Comparison of ENCODE assay signal across 24 cellular contexts in the genomic region with DNA sequence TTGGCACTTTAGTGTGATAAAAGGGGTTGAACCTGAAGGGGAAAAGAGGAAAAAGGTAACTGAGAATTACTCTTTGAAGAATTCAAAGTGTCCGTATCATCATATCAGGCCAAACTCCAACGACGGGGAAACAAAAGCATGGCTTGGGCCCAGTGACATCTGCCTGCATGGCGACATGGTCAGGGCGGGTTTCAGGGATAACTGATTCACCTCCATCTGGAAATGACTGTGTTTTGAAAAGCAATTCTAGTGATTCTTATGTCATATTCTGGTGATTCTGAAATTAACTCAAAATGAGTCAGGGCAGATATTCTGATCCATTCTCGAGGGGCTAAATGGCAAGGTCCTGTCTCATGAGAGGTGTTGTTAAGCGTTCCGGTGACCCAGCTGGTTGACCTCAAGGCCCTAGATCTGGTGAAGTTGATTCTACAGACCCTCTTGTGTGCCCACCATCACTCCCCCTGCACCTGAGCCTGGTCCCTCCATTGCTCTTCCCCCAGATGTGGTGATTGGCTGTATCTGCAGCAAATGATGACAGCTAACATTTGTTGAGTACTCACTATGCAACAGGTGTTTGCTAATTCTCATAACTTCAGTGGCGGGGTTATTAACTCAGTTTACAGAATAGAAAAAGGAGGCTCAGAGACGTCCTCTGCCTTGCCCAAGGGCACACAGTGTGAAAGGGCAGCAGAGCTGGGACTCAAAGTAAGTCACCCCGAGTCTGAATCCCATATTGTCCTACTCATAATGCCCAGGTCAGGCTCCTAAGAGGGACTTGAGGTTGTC.
"Had no signal": no experiment of that assay in that cellular context is flagged by ENCODE, and none has a peak within 500 bp of the region (broad histone marks: within the 10 kb centered on the region; RNA-seq: fewer than 3 reads in every experiment).

No MANE protein-coding gene starts in this region.

- H3K36me3 Mint-ChIP-seq: activated naive CD4-positive, alpha-beta T cell treated with anti-CD3 and anti-CD28 coated beads, Interleukin-2, amount 50 U/mL, for 24 hours; brain; WTC11 had no signal

- H3K9me3 Mint-ChIP-seq: activated naive CD4-positive, alpha-beta T cell treated with anti-CD3 and anti-CD28 coated beads, Interleukin-2, amount 50 U/mL, for 24 hours; activated T-cell treated with anti-CD3 and anti-CD28 coated beads, Interleukin-2, amount 50 U/mL, for 4 hours; central memory CD8-positive, alpha-beta T cell; WTC11 had no signal

- H3K27me3 Mint-ChIP-seq: activated naive CD4-positive, alpha-beta T cell treated with anti-CD3 and anti-CD28 coated beads, Interleukin-2, amount 50 U/mL, for 24 hours; central memory CD8-positive, alpha-beta T cell; T-helper 17 cell had no signal

- H3K27ac Mint-ChIP-seq: activated naive CD4-positive, alpha-beta T cell treated with anti-CD3 and anti-CD28 coated beads, Interleukin-2, amount 50 U/mL, for 24 hours; brain; T-helper 17 cell; WTC11 had no signal

- DNase-seq: activated CD4-positive, alpha-beta T cell treated with anti-CD3 and anti-CD28 coated beads, Interleukin-2, amount 50 U/mL, for 4 hours; activated CD4-positive, CD25-positive, alpha-beta regulatory T cell treated with anti-CD3 and anti-CD28 coated beads, Interleukin-2, amount 50 U/mL, for 72 hours; activated effector memory CD4-positive, alpha-beta T cell treated with Interleukin-2 at 50 U/mL for 16 hours; activated naive CD4-positive, alpha-beta T cell; activated T-cell treated with anti-CD3 and anti-CD28 coated beads, Interleukin-2, amount 50 U/mL, for 4 hours; amygdala; NCI-H1092 treated with DMSO at 0.1 percent for 48 hours; NCI-H1417 treated with DMSO at 0.1 percent for 48 hours; NCI-H1694; NCI-H2029; NCI-H2107; NCI-H2171 treated with DMSO at 0.1 percent for 48 hours; NCI-H226; NCI-H510A; NCI-H526 treated with DMSO at 0.1 percent for 48 hours; NCI-H82; SIG-M5; T-helper 17 cell; T-helper 9 cell had no signal

- H3K4me1 Mint-ChIP-seq: activated naive CD4-positive, alpha-beta T cell treated with anti-CD3 and anti-CD28 coated beads, Interleukin-2, amount 50 U/mL, for 24 hours; central memory CD8-positive, alpha-beta T cell had no signal

- H3K27ac ChIP-seq: KMS-11 had no signal

- ATAC-seq: activated T-cell treated with anti-CD3 and anti-CD28 coated beads, Interleukin-2, amount 50 U/mL, for 4 hours; T-helper 17 cell; WTC11 had no signal

- H3K4me3 Mint-ChIP-seq: activated naive CD4-positive, alpha-beta T cell treated with anti-CD3 and anti-CD28 coated beads, Interleukin-2, amount 50 U/mL, for 24 hours; activated T-cell treated with anti-CD3 and anti-CD28 coated beads, Interleukin-2, amount 50 U/mL, for 4 hours; brain; central memory CD8-positive, alpha-beta T cell; T-helper 17 cell; WTC11 had no signal
